ENCODE assay signal across 31 cellular contexts in genomic region chr17:51217946-51218345, GRCh38.
"Had no signal": no experiment of that assay in that cellular context is flagged by ENCODE, and none has a peak within 500 bp of the region (broad histone marks: within the 10 kb centered on the region; RNA-seq: fewer than 3 reads in every experiment).

No MANE protein-coding gene starts in this region.

- H3K27me3 Mint-ChIP-seq: activated CD4-positive, alpha-beta memory T cell treated with anti-CD3 and anti-CD28 coated beads for 36 hours; activated CD4-positive, alpha-beta T cell treated with anti-CD3 and anti-CD28 coated beads, Interleukin-2, amount 10 ng/mL, durations not matched to agents 24 days and 14 days; activated naive CD8-positive, alpha-beta T cell treated with anti-CD3 and anti-CD28 coated beads for 36 hours; brain; stimulated activated memory B cell treated with anti-CD40 and anti-IgM and Interleukin-4, amounts not matched to agents 10 μg/mL and 1 μg/mL and 100 μg/mL, for 72 hours; stimulated activated naive CD8-positive, alpha-beta T cell treated with anti-CD3 and anti-CD28 coated beads, Interleukin-15, amount 100 ng/mL, for 72 hours; type B pancreatic cell had no signal

- H3K27ac ChIP-seq: adrenal gland, cardiac muscle cell, colonic mucosa, epithelial cell of prostate, esophagus squamous epithelium, heart right ventricle, left ventricle myocardium inferior, neutrophil, prostate gland, sigmoid colon, uterus, VCaP had no signal

- H3K9me3 ChIP-seq: adrenal gland, colonic mucosa, esophagus squamous epithelium, heart right ventricle, left ventricle myocardium inferior, neutrophil, prostate gland, sigmoid colon, uterus had no signal

- H3K27ac Mint-ChIP-seq: activated CD4-positive, alpha-beta memory T cell treated with anti-CD3 and anti-CD28 coated beads for 36 hours; activated CD4-positive, alpha-beta T cell treated with anti-CD3 and anti-CD28 coated beads, Interleukin-2, amount 10 ng/mL, durations not matched to agents 24 days and 14 days; activated naive CD4-positive, alpha-beta T cell treated with anti-CD3 and anti-CD28 coated beads for 36 hours; activated naive CD8-positive, alpha-beta T cell treated with anti-CD3 and anti-CD28 coated beads for 36 hours; activated T-helper 1 cell treated with anti-CD3 and anti-CD28 coated beads, Interleukin-12 subunit alpha, Interleukin-12 subunit beta, Interleukin-2, Interleukin-4 antibody, amounts not matched to agents 30 ng/mL and 10 ng/mL and 1 ng/mL, durations not matched to agents 14 hours and 24 hours and 36 hours; brain; stimulated activated memory B cell treated with anti-CD40 and anti-IgM and Interleukin-4, amounts not matched to agents 10 μg/mL and 1 μg/mL and 100 μg/mL, for 72 hours; stimulated activated naive CD8-positive, alpha-beta T cell treated with anti-CD3 and anti-CD28 coated beads, Interleukin-15, amount 100 ng/mL, for 72 hours; type B pancreatic cell had no signal

- ATAC-seq: heart right ventricle; stimulated activated memory B cell treated with anti-CD40 and anti-IgM and Interleukin-4, amounts not matched to agents 10 μg/mL and 1 μg/mL and 100 μg/mL, for 72 hours; stimulated activated naive CD8-positive, alpha-beta T cell treated with anti-CD3 and anti-CD28 coated beads, Interleukin-15, amount 100 ng/mL, for 72 hours had no signal

- H3K4me3 Mint-ChIP-seq: activated CD4-positive, alpha-beta memory T cell treated with anti-CD3 and anti-CD28 coated beads for 36 hours; activated CD4-positive, alpha-beta T cell treated with anti-CD3 and anti-CD28 coated beads, Interleukin-2, amount 10 ng/mL, durations not matched to agents 24 days and 14 days; activated naive CD4-positive, alpha-beta T cell treated with anti-CD3 and anti-CD28 coated beads for 36 hours; activated naive CD8-positive, alpha-beta T cell treated with anti-CD3 and anti-CD28 coated beads for 36 hours; activated T-helper 1 cell treated with anti-CD3 and anti-CD28 coated beads, Interleukin-12 subunit alpha, Interleukin-12 subunit beta, Interleukin-2, Interleukin-4 antibody, amounts not matched to agents 30 ng/mL and 10 ng/mL and 1 ng/mL, durations not matched to agents 14 hours and 24 hours and 36 hours; brain; nephron; stimulated activated memory B cell treated with anti-CD40 and anti-IgM and Interleukin-4, amounts not matched to agents 10 μg/mL and 1 μg/mL and 100 μg/mL, for 72 hours; stimulated activated naive CD8-positive, alpha-beta T cell treated with anti-CD3 and anti-CD28 coated beads, Interleukin-15, amount 100 ng/mL, for 72 hours; type B pancreatic cell had no signal

- DNase-seq: activated CD4-positive, alpha-beta memory T cell treated with anti-CD3 and anti-CD28 coated beads for 36 hours; activated CD4-positive, alpha-beta T cell treated with anti-CD3 and anti-CD28 coated beads, Interleukin-2, amount 10 ng/mL, durations not matched to agents 24 days and 14 days; activated effector memory CD4-positive, alpha-beta T cell treated with anti-CD3 and anti-CD28 coated beads, Interleukin-2, amount 50 U/mL, for 16 hours; activated naive CD4-positive, alpha-beta T cell treated with anti-CD3 and anti-CD28 coated beads for 36 hours; activated naive CD8-positive, alpha-beta T cell treated with anti-CD3 and anti-CD28 coated beads for 36 hours; adrenal gland; aorta; cerebellar nuclear complex; colonic mucosa; effector CD8-positive, alpha-beta T cell; esophagus squamous epithelium; foreskin melanocyte; heart right ventricle; left ventricle myocardium inferior; retina; sigmoid colon; small intestine; stimulated activated CD4-positive, alpha-beta T cell treated with anti-CD3 and anti-CD28 coated beads, Interleukin-4, amount 100 ng/mL, for 24 hours; stimulated activated naive CD8-positive, alpha-beta T cell treated with anti-CD3 and anti-CD28 coated beads, Interleukin-15, amount 100 ng/mL, for 72 hours; substantia nigra; uterus had no signal

- H3K4me3 ChIP-seq: adrenal gland, cardiac muscle cell, colonic mucosa, esophagus squamous epithelium, heart right ventricle, left ventricle myocardium inferior, prostate gland, sigmoid colon, uterus had no signal

- H3K36me3 ChIP-seq: prostate gland, uterus had no signal

- H3K4me1 ChIP-seq: adrenal gland, colonic mucosa, esophagus squamous epithelium, sigmoid colon, uterus had no signal

- H3K4me1 Mint-ChIP-seq: activated CD4-positive, alpha-beta T cell treated with anti-CD3 and anti-CD28 coated beads, Interleukin-2, amount 10 ng/mL, durations not matched to agents 24 days and 14 days; activated naive CD8-positive, alpha-beta T cell treated with anti-CD3 and anti-CD28 coated beads for 36 hours; brain; stimulated activated memory B cell treated with anti-CD40 and anti-IgM and Interleukin-4, amounts not matched to agents 10 μg/mL and 1 μg/mL and 100 μg/mL, for 72 hours; stimulated activated naive CD8-positive, alpha-beta T cell treated with anti-CD3 and anti-CD28 coated beads, Interleukin-15, amount 100 ng/mL, for 72 hours had no signal

- H3K9me3 Mint-ChIP-seq: activated CD4-positive, alpha-beta memory T cell treated with anti-CD3 and anti-CD28 coated beads for 36 hours; activated CD4-positive, alpha-beta T cell treated with anti-CD3 and anti-CD28 coated beads, Interleukin-2, amount 10 ng/mL, durations not matched to agents 24 days and 14 days; activated naive CD4-positive, alpha-beta T cell treated with anti-CD3 and anti-CD28 coated beads for 36 hours; activated naive CD8-positive, alpha-beta T cell treated with anti-CD3 and anti-CD28 coated beads for 36 hours; activated T-helper 1 cell treated with anti-CD3 and anti-CD28 coated beads, Interleukin-12 subunit alpha, Interleukin-12 subunit beta, Interleukin-2, Interleukin-4 antibody, amounts not matched to agents 30 ng/mL and 10 ng/mL and 1 ng/mL, durations not matched to agents 14 hours and 24 hours and 36 hours; brain; nephron; stimulated activated memory B cell treated with anti-CD40 and anti-IgM and Interleukin-4, amounts not matched to agents 10 μg/mL and 1 μg/mL and 100 μg/mL, for 72 hours; stimulated activated naive CD8-positive, alpha-beta T cell treated with anti-CD3 and anti-CD28 coated beads, Interleukin-15, amount 100 ng/mL, for 72 hours; type B pancreatic cell had no signal

- H3K27me3 ChIP-seq: adrenal gland, cardiac muscle cell, colonic mucosa, esophagus squamous epithelium, heart right ventricle, neutrophil, sigmoid colon, uterus had no signal
